Comparison of ENCODE assay signal across 8 cellular contexts in the genomic region with DNA sequence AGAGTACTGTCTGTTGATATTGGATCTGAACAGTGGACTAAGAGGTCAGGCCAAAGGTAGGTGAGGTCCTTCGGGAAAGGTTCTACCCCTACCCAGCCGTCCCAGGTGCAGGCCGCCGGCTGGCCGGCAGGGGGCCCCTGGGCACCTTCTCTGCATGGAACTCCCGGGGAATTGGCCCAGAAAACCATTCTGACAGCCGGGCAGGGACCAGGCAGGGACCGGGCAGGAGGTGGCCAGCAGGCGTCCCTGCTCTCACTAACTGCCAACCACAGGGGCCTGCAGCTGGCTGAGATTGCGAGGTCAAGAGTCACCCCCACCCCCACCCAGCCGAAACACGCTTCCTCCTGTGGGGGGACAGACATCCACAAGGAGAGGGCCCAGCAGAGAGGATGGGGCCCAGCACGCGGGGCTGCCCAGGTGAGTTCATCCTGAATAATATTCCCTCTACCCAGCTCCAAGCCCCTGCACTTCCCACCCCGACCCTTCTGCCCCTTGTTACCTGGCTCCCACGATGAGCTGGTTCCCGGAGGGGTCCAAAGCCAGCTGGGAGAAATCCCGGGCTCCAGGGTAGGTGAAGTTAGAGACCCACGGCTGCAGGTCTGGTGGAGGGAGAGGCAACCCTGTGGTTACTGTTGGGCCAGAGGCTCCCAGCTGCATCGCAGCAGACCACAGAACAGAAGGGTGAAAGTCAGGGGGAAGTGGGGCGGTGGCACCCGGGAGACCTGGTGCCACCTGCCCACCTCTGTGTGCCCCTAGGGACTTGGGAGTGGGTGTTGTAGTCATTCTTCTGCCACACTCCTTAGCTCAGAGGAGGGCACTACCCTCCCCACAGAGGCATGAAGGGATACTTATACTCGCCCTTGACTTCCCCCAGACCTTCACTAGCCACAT.
A peak's percentile ranks its signal among the peaks of the same experiment; 100 is the strongest.
DNase-seq lines count a peak whose midpoint lies in the region; ATAC-seq and TF ChIP-seq lines count a peak whose summit lies in the region.

No MANE protein-coding gene starts in this region.

- RAD21 ChIA-PET in HCT116 (lab: Charles Lee; ENCODE audit: low non-redundant PET in 1 of 2, low total read pairs in 2 of 2, uncharacterized antibody in 2 of 2, unreplicated experiment in 2 of 2) = interaction anchor here in 1 of 2 experiments (0.7 kb wide), 1 partner anchor 259 kb away, joined by 3 read pairs; the partner anchor contains the start of gene SEC22A

- POLR2A ChIA-PET in HCT116 (lab: Charles Lee) = no interaction called here

- H3K9me2 ChIP-seq in HCT116 (ENCODE audit: insufficient read depth) = no peaks in the 10 kb centered on the region

- WGBS in right cardiac atrium = 42% methylated on average over 23 of the region's 23 CpGs

- H3K4me3 ChIP-seq in HCT116 (replicated peaks in 1 of 2; ENCODE audit: low read depth in 1 of 2, low read length in 2 of 2) (no peak overlapping the region), right cardiac atrium (ENCODE audit: low read length) (no peak overlapping the region), retinal pigment epithelial cell (ENCODE audit: low read length) (no peak overlapping the region)

- H3K4me1 ChIP-seq in HCT116 (ENCODE audit: control insufficient read depth in 1 of 2, insufficient read depth in 2 of 2, low read length in 2 of 2) = no peaks in the 10 kb centered on the region
- H3K4me1 ChIP-seq in right cardiac atrium (ENCODE audit: control insufficient read depth, insufficient read depth, low read length) = no peaks in the 10 kb centered on the region

- DNase-seq in D341Med (ENCODE audit: low spot score) (peak; percentile 90), HCT116 (ENCODE audit: low read depth, low spot score) (peak; percentile 41), NCI-H82 treated with DMSO at 0.1 percent for 48 hours (lab: John Stamatoyannopoulos, UW; ENCODE audit: unreplicated experiment) (peak; percentile 24), anterior cingulate cortex (lab: John Stamatoyannopoulos, UW) (peak in 51 of 58 donors; percentile 5 to 79 (median 40)), right cardiac atrium (peak; percentile 74 to 89 (median 89)), retinal pigment epithelial cell (ENCODE audit: low read depth) (no peak), NCI-H2171 treated with DMSO at 0.1 percent for 48 hours (lab: John Stamatoyannopoulos, UW) (no peak)

- CTCF ChIA-PET in HCT116 (lab: Charles Lee) = interaction anchor here (0.6 to 1.6 kb wide), 5 partner anchors 11 to 315 kb away, joined by 3 to 5 read pairs (median 4); no protein-coding TSS in a partner anchor

- ATAC-seq in HCT116 (peak; percentile 99), right cardiac atrium (peak; percentile 85 to 87), HG03045 (IDR thresholded peaks at IDR 0.05; ENCODE audit: unreplicated experiment) (no peak)

- BruUV-seq in HCT116 (replicated peaks; lab: Mats Ljungman, UMichigan) = no TSS peak

- peak; percentile 93 for TF ChIP-seq RAD21 in HCT116 (IDR thresholded peaks at IDR 0.05; ENCODE audit: low read depth)

- no peaks in the 10 kb centered on the region for H3K27me3 ChIP-seq in HCT116 (ENCODE audit: insufficient read depth, low read length)
- no peaks in the 10 kb centered on the region for H3K27me3 ChIP-seq in right cardiac atrium (ENCODE audit: control insufficient read depth, insufficient read depth)

- peak overlapping the region; percentile 13; the same call in 1 of the 2 replicates for H3K4me2 ChIP-seq in HCT116 (ENCODE audit: low read length)

- no peaks in the 10 kb centered on the region for H3K9me3 ChIP-seq in HCT116 (ENCODE audit: control insufficient read depth in 1 of 2, insufficient read depth in 1 of 2, low read depth in 1 of 2, low read length in 2 of 2)
- H3K9me3 ChIP-seq in right cardiac atrium (ENCODE audit: control insufficient read depth, low read length) = no peaks in the 10 kb centered on the region

- H3K79me2 ChIP-seq in HCT116 (ENCODE audit: insufficient read depth, low read length) = no peaks in the 10 kb centered on the region

- peak; percentile 94 to 99 (median 96) for TF ChIP-seq CTCF in HCT116 (IDR thresholded peaks at IDR 0.05 in 2 of 3, conservative IDR thresholded peaks at IDR 0.05 in 1 of 3; ENCODE audit: borderline replicate concordance in 1 of 3, insufficient read depth in 1 of 3, low read depth in 2 of 3, low read length in 2 of 3)
- peak; percentile 99 for TF ChIP-seq CTCF in retinal pigment epithelial cell (conservative IDR thresholded peaks at IDR 0.05; ENCODE audit: low read depth, low read length)

- H3K27ac ChIP-seq in HCT116 (ENCODE audit: low read depth, low read length) (no peak overlapping the region), right cardiac atrium (ENCODE audit: low read length) (no peak overlapping the region)

- H3K36me3 ChIP-seq in HCT116 (ENCODE audit: control insufficient read depth in 1 of 2, insufficient read depth in 2 of 2, low read length in 2 of 2) = no peaks in the 10 kb centered on the region

- intact Hi-C loops in HCT116 (cut with micrococcal nuclease) = loop anchor here (1.0 to 2.0 kb wide), 3 partner anchors 86 to 1396 kb away; no protein-coding TSS in a partner anchor
- intact Hi-C loops in right cardiac atrium (cut with DNase I) = loop anchor here (2.0 to 10.0 kb wide), 5 partner anchors 84 to 612 kb away; partner anchors contain the start of gene SEMA5B (in 3 of the 4)

- peak overlapping the region; percentile 82 for H2AFZ ChIP-seq in HCT116 (ENCODE audit: low read depth, low read length, poor library complexity, severe bottlenecking)

- no peak overlapping the region for H3K9ac ChIP-seq in HCT116 (ENCODE audit: low read length)

- no peaks in the 10 kb centered on the region for H4K20me1 ChIP-seq in HCT116 (ENCODE audit: insufficient read depth)

- TF ChIP-seq POLR2A in HCT116 (IDR thresholded peaks at IDR 0.05; ENCODE audit: borderline replicate concordance, extremely low read depth, insufficient read depth, insufficient read length) = no peak

TF ChIP-seq in HCT116, 20 proteins besides CTCF, POLR2A, EP300 and RAD21:
- TF ChIP-seq YY1 (IDR thresholded peaks at IDR 0.05; ENCODE audit: extremely low read depth, insufficient replicate concordance, low read depth, low read length) (peak; percentile 64), SIN3A (IDR thresholded peaks at IDR 0.05; ENCODE audit: low read depth) (no peak)

Comparison
In these comparisons a context has a peak if more than half of its experiments do, and no peak if none do; other contexts are left out.
1. DNase-seq: peak in D341Med (single experiment), HCT116 (single experiment), NCI-H82 treated with DMSO at 0.1 percent for 48 hours (single experiment), anterior cingulate cortex (51 of 58) and right cardiac atrium (3 of 3); none in retinal pigment epithelial cell (single experiment) and NCI-H2171 treated with DMSO at 0.1 percent for 48 hours (single experiment).